8 cellular contexts compared by ENCODE assay signal in the genomic region with DNA sequence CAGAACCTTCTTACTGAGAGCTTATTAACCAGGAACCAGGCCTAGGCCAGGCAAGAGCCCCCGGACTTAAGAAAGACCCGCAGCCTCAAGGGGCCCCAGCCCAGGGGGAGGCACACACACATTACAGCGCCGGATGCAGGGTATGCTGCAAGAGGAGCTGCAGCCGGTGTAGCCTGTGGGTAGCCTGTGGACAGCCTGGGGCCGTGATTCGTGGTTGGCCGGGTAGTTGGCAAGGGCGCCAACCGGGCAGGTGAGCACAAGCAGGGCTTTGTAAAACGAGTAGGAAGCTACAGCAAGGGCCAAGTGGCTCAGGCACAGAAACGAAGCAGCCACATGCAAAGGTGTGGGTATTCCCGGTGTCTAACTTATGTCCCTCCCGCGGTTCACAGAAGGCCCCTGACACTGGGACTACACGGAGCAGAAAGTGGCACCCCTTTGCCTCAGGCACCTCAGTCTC. TPM values are rescaled to one million over a fixed set of nuclear protein-coding genes. Genes with fewer than 3 reads are reported as not detected.
DNase-seq lines count a peak whose midpoint lies in the region; ATAC-seq and TF ChIP-seq lines count a peak whose summit lies in the region.

No MANE protein-coding gene starts in this region.

- H3K4me3 Mint-ChIP-seq in activated B cell treated with CpG ODN at 0.5 μM for 24 hours, result peak overlapping the region; percentile 75

- no peaks in the 10 kb centered on the region for H3K27me3 Mint-ChIP-seq in activated B cell treated with CpG ODN at 0.5 μM for 24 hours

- H3K4me1 ChIP-seq in right atrium auricular region, result peaks cover 0 to 17% of the 10 kb centered on the region in 2 donors
- peaks cover 19 to 26% of the 10 kb centered on the region in 2 donors for H3K4me1 ChIP-seq in thyroid gland

- peaks cover 9% of the 10 kb centered on the region for H3K36me3 Mint-ChIP-seq in activated B cell treated with CpG ODN at 0.5 μM for 24 hours (ENCODE audit: low read depth)

- CTCF ChIA-PET in activated B cell treated with CpG ODN at 0.5 μM for 24 hours (lab: Charles Lee), result interaction anchor here (1.0 kb wide), 1 partner anchor 213 kb away, joined by 3 read pairs; no protein-coding TSS in a partner anchor

- H3K9me3 Mint-ChIP-seq in activated B cell treated with CpG ODN at 0.5 μM for 24 hours, result no peaks in the 10 kb centered on the region

- WGBS in thyroid gland, 2 donors, result 49 to 57% methylated on average over 10 to 12 of the region's 16 CpGs

- DNase-seq in Right ventricle myocardium superior (no peak), Right ventricle myocardium inferior (ENCODE audit: missing footprints) (no peak), activated B cell treated with CpG ODN at 0.5 μM for 24 hours (no peak), right atrium auricular region (ENCODE audit: low spot score) (no peak), thyroid gland (peak; percentile 78 to 84), NCI-H82 (lab: John Stamatoyannopoulos, UW) (no peak), RPMI8226 (no peak)

- POLR2A ChIA-PET in activated B cell treated with CpG ODN at 0.5 μM for 24 hours (lab: Charles Lee), result no interaction called here

- TF ChIP-seq CTCF in activated B cell treated with CpG ODN at 0.5 μM for 24 hours (IDR thresholded peaks at IDR 0.05) (no peak), right atrium auricular region (IDR thresholded peaks at IDR 0.05) (no peak), thyroid gland (IDR thresholded peaks at IDR 0.05) (no peak)

- intact Hi-C loops in Right ventricle myocardium superior (cut with DNase I) (no loop called here), Right ventricle myocardium inferior (cut with DNase I) (no loop called here), activated B cell treated with CpG ODN at 0.5 μM for 24 hours (cut with micrococcal nuclease) (loop anchor here (5.0 kb wide), 2 partner anchors 189 to 321 kb away; a partner anchor contains a TSS), thyroid gland (cut with DNase I) (no loop called here)

- H3K27ac ChIP-seq in right atrium auricular region (peak overlapping the region in 1 of 2 donors; percentile 45), thyroid gland (peak overlapping the region; percentile 33 to 86 (median 61))

- ATAC-seq in Right ventricle myocardium superior (ENCODE audit: poor library complexity) (peak; percentile 15), Right ventricle myocardium inferior (no peak), HG03095 (IDR thresholded peaks at IDR 0.05; ENCODE audit: unreplicated experiment) (peak; percentile 23), activated B cell treated with CpG ODN at 0.5 μM for 24 hours (ENCODE audit: low read depth) (no peak)

- H3K4me1 Mint-ChIP-seq in activated B cell treated with CpG ODN at 0.5 μM for 24 hours, result peaks cover 3% of the 10 kb centered on the region

- H3K4me3 ChIP-seq in right atrium auricular region, result peak overlapping the region; percentile 39 to 62
- peak overlapping the region in 1 of 3 donors; percentile 50 for H3K4me3 ChIP-seq in thyroid gland (replicated peaks in 1 of 3)

- H3K27ac Mint-ChIP-seq in activated B cell treated with CpG ODN at 0.5 μM for 24 hours, result no peak overlapping the region

- H3K9me3 ChIP-seq in right atrium auricular region (no peaks in the 10 kb centered on the region), thyroid gland (no peaks in the 10 kb centered on the region)

- TF ChIP-seq POLR2A in thyroid gland (IDR thresholded peaks at IDR 0.05), result no peak

- peaks cover 13% of the 10 kb centered on the region for H3K36me3 ChIP-seq in right atrium auricular region
- H3K36me3 ChIP-seq in thyroid gland, result peaks cover 0 to 7% of the 10 kb centered on the region in 2 donors

- H3K27me3 ChIP-seq in right atrium auricular region (no peaks in the 10 kb centered on the region), thyroid gland (no peaks in the 10 kb centered on the region)

RNA-seq across cellular contexts. Expression of a gene that starts 40.6 kb away (rescaled TPM):
- total RNA-seq in Right ventricle myocardium superior, result 7.1 TPM
- total RNA-seq in Right ventricle myocardium inferior, result 6.4 TPM
- total RNA-seq in activated B cell treated with CpG ODN at 0.5 μM for 24 hours, result 0.07 and 0.38 TPM in 2 replicates
- 10 to 100 TPM in 1 of 2 donors, 1 to 10 TPM in 1; 9.1 to 11.0 TPM for total RNA-seq in right atrium auricular region
- total RNA-seq in thyroid gland, result 10 to 100 TPM in 2 of 4 donors, 1 to 10 TPM in 2; 8.7 to 16.7 (median 12.5) TPM

Comparison
In these comparisons a context has a peak if more than half of its experiments do, and no peak if none do; other contexts are left out.
1. ATAC-seq: peak in Right ventricle myocardium superior (single experiment) and HG03095 (single experiment); none in Right ventricle myocardium inferior (single experiment) and activated B cell treated with CpG ODN at 0.5 μM for 24 hours (single experiment).
2. DNase-seq: peak in thyroid gland (2 of 2); none in Right ventricle myocardium superior (single experiment), Right ventricle myocardium inferior (single experiment), activated B cell treated with CpG ODN at 0.5 μM for 24 hours (single experiment), right atrium auricular region (single experiment), NCI-H82 (single experiment) and RPMI8226 (single experiment).